21 cellular contexts compared by ENCODE assay signal in the genomic region with DNA sequence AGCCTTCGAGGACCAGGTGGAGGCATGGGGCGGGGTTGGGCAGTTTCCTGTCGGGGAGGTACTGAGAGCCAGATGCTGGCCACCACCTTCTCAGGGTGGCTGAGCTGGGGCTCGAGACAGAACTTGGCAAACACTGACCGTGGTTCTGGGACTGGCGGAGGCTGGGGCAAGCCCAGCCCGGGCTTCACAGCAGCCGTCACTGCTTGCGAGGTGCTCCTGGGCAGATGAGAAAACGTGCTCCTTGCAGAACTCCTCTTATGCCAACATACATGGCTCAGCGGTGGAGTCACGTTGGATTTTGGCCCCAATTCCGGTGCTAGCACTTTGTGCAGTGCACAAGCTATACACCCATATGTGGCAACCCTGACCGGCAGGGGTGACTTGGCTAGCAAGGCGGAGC.
A peak's percentile ranks its signal among the peaks of the same experiment; 100 is the strongest.
DNase-seq lines count a peak whose midpoint lies in the region; ATAC-seq lines count a peak whose summit lies in the region.
"Had no signal": no experiment of that assay in that cellular context is flagged by ENCODE, and none has a peak within 500 bp of the region (broad histone marks: within the 10 kb centered on the region; RNA-seq: fewer than 3 reads in every experiment).

No MANE protein-coding gene starts in this region.

- DNase-seq in GM23248, result peak; percentile 40
- peak; percentile 12 for DNase-seq in H7
- DNase-seq in left colon, result no peak
- peak; percentile 64 for DNase-seq in posterior vena cava (ENCODE audit: low spot score)
- DNase-seq in HK-2 (ENCODE audit: unreplicated experiment), result no peak
- no peak for DNase-seq in COLO829 (ENCODE audit: low spot score)
- no peak for DNase-seq in HCEC 1CT
- DNase-seq: Calu3; CD8-positive, alpha-beta T cell; DMS79 treated with DMSO at 0.1 percent for 48 hours; GF-D8; KG1; MG63; NCI-H1105 treated with DMSO at 0.1 percent for 48 hours; NCI-H146; NCI-H1930; NCI-H2107; NCI-H524; NCI-H774; SK-N-SH had no signal

- 74% methylated on average over 12 to 15 of the region's 15 CpGs for WGBS in GM23248 (ENCODE audit: low coverage in 1 of 2, low lambda C conversion rate in 2 of 2, missing lambda C conversion rate in 2 of 2), 2 experiments

- no peaks in the 10 kb centered on the region for H3K36me3 ChIP-seq in GM23248 (ENCODE audit: low read depth)
- H3K36me3 ChIP-seq in H7 (replicated peaks; ENCODE audit: control insufficient read depth, insufficient read depth, low read length), result no peaks in the 10 kb centered on the region
- H3K36me3 ChIP-seq: MG63 had no signal

- in situ Hi-C loops in GM23248 (cut with MboI), result no loop called here

- no peak overlapping the region for H2AFZ ChIP-seq in GM23248

- intact Hi-C loops in left colon (cut with DNase I, micrococcal nuclease) (no loop called here), posterior vena cava (cut with DNase I) (no loop called here)

- no peaks in the 10 kb centered on the region for H3K79me2 ChIP-seq in GM23248 (ENCODE audit: insufficient read depth)

- peaks cover 47% of the 10 kb centered on the region for H3F3A ChIP-seq in GM23248 (ENCODE audit: insufficient read depth)

- no peak overlapping the region for H3K4me2 ChIP-seq in GM23248 (ENCODE audit: unreplicated experiment)
- H3K4me2 ChIP-seq: SK-N-SH had no signal

- no peaks in the 10 kb centered on the region for H3K4me1 ChIP-seq in GM23248 (ENCODE audit: insufficient read depth)

- no peak overlapping the region for H3K27ac ChIP-seq in GM23248
- H3K27ac ChIP-seq: C4-2B had no signal

- H3K4me3 ChIP-seq in GM23248, result no peak overlapping the region
- H3K4me3 ChIP-seq in H7 (ENCODE audit: insufficient read depth, low read depth, low read length), result no peak overlapping the region
- H3K4me3 ChIP-seq: MG63 had no signal

- no peaks in the 10 kb centered on the region for H3K9me3 ChIP-seq in GM23248 (ENCODE audit: low read depth)
- H3K9me3 ChIP-seq: MG63, SK-N-SH had no signal

- ATAC-seq in left colon, result peak; percentile 9
- ATAC-seq: CD8-positive, alpha-beta T cell had no signal

- no peaks in the 10 kb centered on the region for H3K27me3 ChIP-seq in GM23248 (replicated peaks; ENCODE audit: insufficient read depth)
- H3K27me3 ChIP-seq in H7 (ENCODE audit: control insufficient read depth, insufficient read depth, low read length), result no peaks in the 10 kb centered on the region
- H3K27me3 ChIP-seq: MG63 had no signal

- H4K20me1 ChIP-seq in GM23248 (ENCODE audit: insufficient read depth), result no peaks in the 10 kb centered on the region

- no peaks in the 10 kb centered on the region for H3K9me2 ChIP-seq in GM23248 (ENCODE audit: insufficient read depth)
- H3K9me2 ChIP-seq: SK-N-SH had no signal

- no peak overlapping the region for H3K9ac ChIP-seq in GM23248
- H3K9ac ChIP-seq: SK-N-SH had no signal

Comparison
In these comparisons a context has a peak if more than half of its experiments do, and no peak if none do; other contexts are left out.
1. DNase-seq: peak in GM23248 (single experiment), H7 (single experiment) and posterior vena cava (single experiment); none in left colon (0 of 2), HK-2 (single experiment), COLO829 (single experiment) and HCEC 1CT (single experiment).